2 cellular contexts compared by ENCODE assay signal in genomic region chr1:109197163-109198042, GRCh38.
TF ChIP-seq lines count a peak whose summit lies in the region.

No MANE protein-coding gene starts in this region.

TF ChIP-seq in HEK293, 187 proteins besides CTCF, POLR2A, EP300 and RAD21 (continued from another document and continues in another):
- TF ChIP-seq ZNF391 (tag by site-specific recombination; IDR thresholded peaks at IDR 0.05; ENCODE audit: borderline replicate concordance, low read depth), result no peak
- TF ChIP-seq ZNF16 (tag by site-specific recombination; IDR thresholded peaks at IDR 0.05; ENCODE audit: low read depth), result no peak
- no peak for TF ChIP-seq KLF16 (tag by site-specific recombination; IDR thresholded peaks at IDR 0.05)
- TF ChIP-seq ZNF596 (tag by site-specific recombination; IDR thresholded peaks at IDR 0.05), result no peak
- no peak for TF ChIP-seq ZNF211 (tag by site-specific recombination; IDR thresholded peaks at IDR 0.05; ENCODE audit: low read depth)
- TF ChIP-seq PRDM6 (tag by site-specific recombination; IDR thresholded peaks at IDR 0.05), result no peak
- TF ChIP-seq ZNF792 (tag by site-specific recombination; IDR thresholded peaks at IDR 0.05), result no peak
- no peak for TF ChIP-seq ZNF585B (tag by site-specific recombination; IDR thresholded peaks at IDR 0.05)
- TF ChIP-seq ZNF146 (tag by site-specific recombination; IDR thresholded peaks at IDR 0.05), result no peak
- TF ChIP-seq ZFP3 (tag by site-specific recombination; IDR thresholded peaks at IDR 0.05; ENCODE audit: low read depth), result no peak
- TF ChIP-seq ZFP41 (tag by site-specific recombination; IDR thresholded peaks at IDR 0.05; ENCODE audit: borderline replicate concordance), result no peak
- no peak for TF ChIP-seq OSR2 (tag by site-specific recombination; IDR thresholded peaks at IDR 0.05)
- TF ChIP-seq ZFP37 (tag by site-specific recombination; IDR thresholded peaks at IDR 0.05), result no peak
- no peak for TF ChIP-seq BCL11B (tag by site-specific recombination; IDR thresholded peaks at IDR 0.05; ENCODE audit: low read depth)
- TF ChIP-seq ZNF791 (tag by site-specific recombination; IDR thresholded peaks at IDR 0.05), result no peak
- TF ChIP-seq ZNF48 (tag by site-specific recombination; IDR thresholded peaks at IDR 0.05), result no peak
- TF ChIP-seq GLIS1 (tag by site-specific recombination; IDR thresholded peaks at IDR 0.05), result peak; percentile 65
- no peak for TF ChIP-seq MEIS1 (CRISPR knock-in tag; IDR thresholded peaks at IDR 0.05; ENCODE audit: borderline replicate concordance)
- TF ChIP-seq ZNF785 (tag by site-specific recombination; IDR thresholded peaks at IDR 0.05), result no peak
- TF ChIP-seq, protein P1, sequence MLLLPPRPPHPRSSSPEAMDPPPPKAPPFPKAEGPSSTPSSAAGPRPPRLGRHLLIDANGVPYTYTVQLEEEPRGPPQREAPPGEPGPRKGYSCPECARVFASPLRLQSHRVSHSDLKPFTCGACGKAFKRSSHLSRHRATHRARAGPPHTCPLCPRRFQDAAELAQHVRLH (tag by site-specific recombination; IDR thresholded peaks at IDR 0.05), result no peak
- no peak for TF ChIP-seq ZNF155 (tag by site-specific recombination; IDR thresholded peaks at IDR 0.05)
- TF ChIP-seq ZSCAN23 (tag by site-specific recombination; IDR thresholded peaks at IDR 0.05), result no peak
- TF ChIP-seq ZNF624 (tag by site-specific recombination; IDR thresholded peaks at IDR 0.05), result no peak
- no peak for TF ChIP-seq ZIC2 (tag by site-specific recombination; IDR thresholded peaks at IDR 0.05)
- no peak for TF ChIP-seq ZNF2 (tag by site-specific recombination; IDR thresholded peaks at IDR 0.05)
- no peak for TF ChIP-seq ZNF223 (tag by site-specific recombination; IDR thresholded peaks at IDR 0.05)
- no peak for TF ChIP-seq ZNF670 (tag by site-specific recombination; IDR thresholded peaks at IDR 0.05; ENCODE audit: low read depth)
- no peak for TF ChIP-seq KLF1 (tag by site-specific recombination; IDR thresholded peaks at IDR 0.05)
- TF ChIP-seq ZNF416 (tag by site-specific recombination; IDR thresholded peaks at IDR 0.05), result no peak
- no peak for TF ChIP-seq ZNF639 (tag by site-specific recombination; IDR thresholded peaks at IDR 0.05)
- TF ChIP-seq, protein P2, sequence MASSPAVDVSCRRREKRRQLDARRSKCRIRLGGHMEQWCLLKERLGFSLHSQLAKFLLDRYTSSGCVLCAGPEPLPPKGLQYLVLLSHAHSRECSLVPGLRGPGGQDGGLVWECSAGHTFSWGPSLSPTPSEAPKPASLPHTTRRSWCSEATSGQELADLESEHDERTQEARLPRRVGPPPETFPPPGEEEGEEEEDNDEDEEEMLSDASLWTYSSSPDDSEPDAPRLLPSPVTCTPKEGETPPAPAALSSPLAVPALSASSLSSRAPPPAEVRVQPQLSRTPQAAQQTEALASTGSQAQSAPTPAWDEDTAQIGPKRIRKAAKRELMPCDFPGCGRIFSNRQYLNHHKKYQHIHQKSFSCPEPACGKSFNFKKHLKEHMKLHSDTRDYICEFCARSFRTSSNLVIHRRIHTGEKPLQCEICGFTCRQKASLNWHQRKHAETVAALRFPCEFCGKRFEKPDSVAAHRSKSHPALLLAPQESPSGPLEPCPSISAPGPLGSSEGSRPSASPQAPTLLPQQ (tag by site-specific recombination; IDR thresholded peaks at IDR 0.05), result 0 out of 2 replicates have a peak, but pooled peaks have one; percentile 38
- TF ChIP-seq, protein P3, sequence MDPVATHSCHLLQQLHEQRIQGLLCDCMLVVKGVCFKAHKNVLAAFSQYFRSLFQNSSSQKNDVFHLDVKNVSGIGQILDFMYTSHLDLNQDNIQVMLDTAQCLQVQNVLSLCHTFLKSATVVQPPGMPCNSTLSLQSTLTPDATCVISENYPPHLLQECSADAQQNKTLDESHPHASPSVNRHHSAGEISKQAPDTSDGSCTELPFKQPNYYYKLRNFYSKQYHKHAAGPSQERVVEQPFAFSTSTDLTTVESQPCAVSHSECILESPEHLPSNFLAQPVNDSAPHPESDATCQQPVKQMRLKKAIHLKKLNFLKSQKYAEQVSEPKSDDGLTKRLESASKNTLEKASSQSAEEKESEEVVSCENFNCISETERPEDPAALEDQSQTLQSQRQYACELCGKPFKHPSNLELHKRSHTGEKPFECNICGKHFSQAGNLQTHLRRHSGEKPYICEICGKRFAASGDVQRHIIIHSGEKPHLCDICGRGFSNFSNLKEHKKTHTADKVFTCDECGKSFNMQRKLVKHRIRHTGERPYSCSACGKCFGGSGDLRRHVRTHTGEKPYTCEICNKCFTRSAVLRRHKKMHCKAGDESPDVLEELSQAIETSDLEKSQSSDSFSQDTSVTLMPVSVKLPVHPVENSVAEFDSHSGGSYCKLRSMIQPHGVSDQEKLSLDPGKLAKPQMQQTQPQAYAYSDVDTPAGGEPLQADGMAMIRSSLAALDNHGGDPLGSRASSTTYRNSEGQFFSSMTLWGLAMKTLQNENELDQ (tag by site-specific recombination; IDR thresholded peaks at IDR 0.05; ENCODE audit: low read depth), result no peak

TF ChIP-seq in HepG2, 621 proteins besides CTCF, POLR2A, EP300 and RAD21 (continued from another document and continues in another):
- TF ChIP-seq, protein P4, sequence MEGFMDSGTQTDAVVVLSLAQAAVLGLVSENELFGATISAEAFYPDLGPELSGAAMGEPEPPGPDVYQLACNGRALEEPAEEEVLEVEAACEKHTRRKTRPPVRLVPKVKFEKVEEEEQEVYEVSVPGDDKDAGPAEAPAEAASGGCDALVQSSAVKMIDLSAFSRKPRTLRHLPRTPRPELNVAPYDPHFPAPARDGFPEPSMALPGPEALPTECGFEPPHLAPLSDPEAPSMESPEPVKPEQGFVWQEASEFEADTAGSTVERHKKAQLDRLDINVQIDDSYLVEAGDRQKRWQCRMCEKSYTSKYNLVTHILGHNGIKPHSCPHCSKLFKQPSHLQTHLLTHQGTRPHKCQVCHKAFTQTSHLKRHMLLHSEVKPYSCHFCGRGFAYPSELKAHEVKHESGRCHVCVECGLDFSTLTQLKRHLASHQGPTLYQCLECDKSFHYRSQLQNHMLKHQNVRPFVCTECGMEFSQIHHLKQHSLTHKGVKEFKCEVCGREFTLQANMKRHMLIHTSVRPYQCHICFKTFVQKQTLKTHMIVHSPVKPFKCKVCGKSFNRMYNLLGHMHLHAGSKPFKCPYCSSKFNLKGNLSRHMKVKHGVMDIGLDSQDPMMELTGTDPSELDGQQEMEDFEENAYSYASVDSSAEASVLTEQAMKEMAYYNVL (CRISPR knock-in tag; IDR thresholded peaks at IDR 0.05; ENCODE audit: borderline replicate concordance), result no peak
- TF ChIP-seq GTF3A (CRISPR knock-in tag; conservative IDR thresholded peaks at IDR 0.05), result no peak
- no peak for TF ChIP-seq ZBTB42 (CRISPR knock-in tag; IDR thresholded peaks at IDR 0.05)
- TF ChIP-seq, protein P5, sequence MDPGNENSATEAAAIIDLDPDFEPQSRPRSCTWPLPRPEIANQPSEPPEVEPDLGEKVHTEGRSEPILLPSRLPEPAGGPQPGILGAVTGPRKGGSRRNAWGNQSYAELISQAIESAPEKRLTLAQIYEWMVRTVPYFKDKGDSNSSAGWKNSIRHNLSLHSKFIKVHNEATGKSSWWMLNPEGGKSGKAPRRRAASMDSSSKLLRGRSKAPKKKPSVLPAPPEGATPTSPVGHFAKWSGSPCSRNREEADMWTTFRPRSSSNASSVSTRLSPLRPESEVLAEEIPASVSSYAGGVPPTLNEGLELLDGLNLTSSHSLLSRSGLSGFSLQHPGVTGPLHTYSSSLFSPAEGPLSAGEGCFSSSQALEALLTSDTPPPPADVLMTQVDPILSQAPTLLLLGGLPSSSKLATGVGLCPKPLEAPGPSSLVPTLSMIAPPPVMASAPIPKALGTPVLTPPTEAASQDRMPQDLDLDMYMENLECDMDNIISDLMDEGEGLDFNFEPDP (CRISPR knock-in tag; conservative IDR thresholded peaks at IDR 0.05), result no peak
- no peak for TF ChIP-seq ARHGAP35 (CRISPR knock-in tag; IDR thresholded peaks at IDR 0.05; ENCODE audit: borderline replicate concordance)
- no peak for TF ChIP-seq NONO (IDR thresholded peaks at IDR 0.05)
- TF ChIP-seq NONO (CRISPR knock-in tag; conservative IDR thresholded peaks at IDR 0.05), result no peak
- TF ChIP-seq, protein P6, sequence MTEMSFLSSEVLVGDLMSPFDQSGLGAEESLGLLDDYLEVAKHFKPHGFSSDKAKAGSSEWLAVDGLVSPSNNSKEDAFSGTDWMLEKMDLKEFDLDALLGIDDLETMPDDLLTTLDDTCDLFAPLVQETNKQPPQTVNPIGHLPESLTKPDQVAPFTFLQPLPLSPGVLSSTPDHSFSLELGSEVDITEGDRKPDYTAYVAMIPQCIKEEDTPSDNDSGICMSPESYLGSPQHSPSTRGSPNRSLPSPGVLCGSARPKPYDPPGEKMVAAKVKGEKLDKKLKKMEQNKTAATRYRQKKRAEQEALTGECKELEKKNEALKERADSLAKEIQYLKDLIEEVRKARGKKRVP (CRISPR knock-in tag; IDR thresholded peaks at IDR 0.05), result 0 out of 4 replicates have a peak, but pooled peaks of 1 of the 2 experiments have one; percentile 47
- peak; percentile 40; the same call in 1 of the 2 replicates for TF ChIP-seq RXRA (CRISPR knock-in tag; IDR thresholded peaks at IDR 0.05)
- no peak for TF ChIP-seq KDM6A (CRISPR knock-in tag; IDR thresholded peaks at IDR 0.05; ENCODE audit: low read depth)
- no peak for TF ChIP-seq ZNF549 (CRISPR knock-in tag; IDR thresholded peaks at IDR 0.05)
- TF ChIP-seq ZNF451 (CRISPR knock-in tag; IDR thresholded peaks at IDR 0.05), result no peak
- TF ChIP-seq ETV5 (CRISPR knock-in tag; IDR thresholded peaks at IDR 0.05; ENCODE audit: borderline replicate concordance), result peak; percentile 22; the same call in 1 of the 2 replicates
- TF ChIP-seq, protein P7, sequence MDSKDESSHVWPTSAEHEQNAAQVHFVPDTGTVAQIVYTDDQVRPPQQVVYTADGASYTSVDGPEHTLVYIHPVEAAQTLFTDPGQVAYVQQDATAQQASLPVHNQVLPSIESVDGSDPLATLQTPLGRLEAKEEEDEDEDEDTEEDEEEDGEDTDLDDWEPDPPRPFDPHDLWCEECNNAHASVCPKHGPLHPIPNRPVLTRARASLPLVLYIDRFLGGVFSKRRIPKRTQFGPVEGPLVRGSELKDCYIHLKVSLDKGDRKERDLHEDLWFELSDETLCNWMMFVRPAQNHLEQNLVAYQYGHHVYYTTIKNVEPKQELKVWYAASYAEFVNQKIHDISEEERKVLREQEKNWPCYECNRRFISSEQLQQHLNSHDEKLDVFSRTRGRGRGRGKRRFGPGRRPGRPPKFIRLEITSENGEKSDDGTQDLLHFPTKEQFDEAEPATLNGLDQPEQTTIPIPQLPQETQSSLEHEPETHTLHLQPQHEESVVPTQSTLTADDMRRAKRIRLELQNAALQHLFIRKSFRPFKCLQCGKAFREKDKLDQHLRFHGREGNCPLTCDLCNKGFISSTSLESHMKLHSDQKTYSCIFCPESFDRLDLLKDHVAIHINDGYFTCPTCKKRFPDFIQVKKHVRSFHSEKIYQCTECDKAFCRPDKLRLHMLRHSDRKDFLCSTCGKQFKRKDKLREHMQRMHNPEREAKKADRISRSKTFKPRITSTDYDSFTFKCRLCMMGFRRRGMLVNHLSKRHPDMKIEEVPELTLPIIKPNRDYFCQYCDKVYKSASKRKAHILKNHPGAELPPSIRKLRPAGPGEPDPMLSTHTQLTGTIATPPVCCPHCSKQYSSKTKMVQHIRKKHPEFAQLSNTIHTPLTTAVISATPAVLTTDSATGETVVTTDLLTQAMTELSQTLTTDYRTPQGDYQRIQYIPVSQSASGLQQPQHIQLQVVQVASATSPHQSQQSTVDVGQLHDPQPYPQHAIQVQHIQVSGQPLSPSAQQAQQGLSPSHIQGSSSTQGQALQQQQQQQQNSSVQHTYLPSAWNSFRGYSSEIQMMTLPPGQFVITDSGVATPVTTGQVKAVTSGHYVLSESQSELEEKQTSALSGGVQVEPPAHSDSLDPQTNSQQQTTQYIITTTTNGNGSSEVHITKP (CRISPR knock-in tag; IDR thresholded peaks at IDR 0.05; ENCODE audit: low read depth), result no peak
- TF ChIP-seq ZNF644 (CRISPR knock-in tag; IDR thresholded peaks at IDR 0.05; ENCODE audit: low read depth), result no peak
- no peak for TF ChIP-seq ATRX (CRISPR knock-in tag; IDR thresholded peaks at IDR 0.05; ENCODE audit: borderline replicate concordance)
- no peak for TF ChIP-seq AGO1 (IDR thresholded peaks at IDR 0.05; ENCODE audit: low read depth, low read length, poor library complexity, severe bottlenecking)
- no peak for TF ChIP-seq TMF1 (CRISPR knock-in tag; IDR thresholded peaks at IDR 0.05; ENCODE audit: low read depth)
- no peak for TF ChIP-seq ZNF574 (CRISPR knock-in tag; IDR thresholded peaks at IDR 0.05)
- no peak for TF ChIP-seq GABPB1 (CRISPR knock-in tag; IDR thresholded peaks at IDR 0.05)
- TF ChIP-seq ZNF333 (CRISPR knock-in tag; IDR thresholded peaks at IDR 0.05; ENCODE audit: borderline replicate concordance), result no peak
- TF ChIP-seq HMG20A (CRISPR knock-in tag; IDR thresholded peaks at IDR 0.05; ENCODE audit: borderline replicate concordance), result peak; percentile 31; the same call in 1 of the 2 replicates
- TF ChIP-seq STAT6 (CRISPR knock-in tag; IDR thresholded peaks at IDR 0.05; ENCODE audit: borderline replicate concordance), result no peak
- TF ChIP-seq MEIS2 (CRISPR knock-in tag; IDR thresholded peaks at IDR 0.05), result no peak
- no peak for TF ChIP-seq ZNF33A (CRISPR knock-in tag; IDR thresholded peaks at IDR 0.05; ENCODE audit: borderline replicate concordance)
